1 cellular context compared by ENCODE assay signal in genomic region chr15:55800216-55800615, GRCh38.
TF ChIP-seq lines count a peak whose summit lies in the region.

No MANE protein-coding gene starts in this region.

TF ChIP-seq in HepG2, 621 proteins besides CTCF, POLR2A, EP300 and RAD21:
- 0 out of 2 replicates have a peak, but pooled peaks have one; percentile 47 for TF ChIP-seq EHMT2 (IDR thresholded peaks at IDR 0.05; ENCODE audit: borderline replicate concordance, low read depth, low read length)
- TF ChIP-seq NFIB (CRISPR knock-in tag; IDR thresholded peaks at IDR 0.05; ENCODE audit: borderline replicate concordance): no peak
